ENCODE assay signal across 27 cellular contexts in genomic region chr2:238568455-238569414, GRCh38.
"Had no signal": no experiment of that assay in that cellular context is flagged by ENCODE, and none has a peak within 500 bp of the region (broad histone marks: within the 10 kb centered on the region; RNA-seq: fewer than 3 reads in every experiment).

No MANE protein-coding gene starts in this region.

- H3K27ac ChIP-seq: brain microvascular endothelial cell, esophagus muscularis mucosa, foreskin keratinocyte, pancreas, right atrium auricular region, transverse colon, uterus had no signal

- ATAC-seq: activated T-helper 17 cell treated with anti-CD3 and anti-CD28 coated beads, Interleukin-2, amount 50 U/mL, for 72 hours; foreskin keratinocyte; pancreas; T-helper 17 cell had no signal

- H3K27me3 ChIP-seq: brain microvascular endothelial cell, esophagus muscularis mucosa, pancreas, right atrium auricular region, transverse colon, uterus had no signal

- DNase-seq: activated CD4-positive, alpha-beta memory T cell treated with anti-CD3 and anti-CD28 coated beads for 36 hours; activated CD4-positive, alpha-beta T cell treated with anti-CD3 and anti-CD28 coated beads, Interleukin-2, amount 10 ng/mL, durations not matched to agents 24 days and 14 days; activated CD4-positive, CD25-positive, alpha-beta regulatory T cell treated with anti-CD3 and anti-CD28 coated beads, Interleukin-2, amount 50 U/mL, for 72 hours; activated CD8-positive, alpha-beta memory T cell treated with anti-CD3 and anti-CD28 coated beads, Interleukin-2, amount 50 U/mL, for 4 hours; activated gamma-delta T cell treated with Interleukin-2 at 50 U/mL for 16 hours; activated naive CD4-positive, alpha-beta T cell treated with anti-CD3 and anti-CD28 coated beads, Interleukin-2, amount 50 U/mL, for 16 hours; activated T-cell treated with anti-CD3 and anti-CD28 coated beads, Interleukin-2, amount 50 U/mL, for 1 hour; amniotic stem cell; brain microvascular endothelial cell; effector CD4-positive, alpha-beta T cell; foreskin keratinocyte; immature natural killer cell; kidney; left colon; nucleus accumbens; pancreas; stimulated activated CD4-positive, alpha-beta T cell treated with anti-CD3 and anti-CD28 coated beads, Interleukin-15, amount 100 ng/mL, for 24 hours; stimulated activated naive CD4-positive, alpha-beta T cell treated with Interleukin-2 at 50 U/mL for 16 hours; T-helper 17 cell; T1000; transverse colon; uterus had no signal

- H3K4me3 ChIP-seq: esophagus muscularis mucosa, heart left ventricle, pancreas, right atrium auricular region, smooth muscle cell, transverse colon, uterus had no signal

- H3K4me1 ChIP-seq: foreskin keratinocyte, heart left ventricle, pancreas, right atrium auricular region, uterus had no signal

- H3K36me3 ChIP-seq: brain microvascular endothelial cell, esophagus muscularis mucosa, heart left ventricle, pancreas, right atrium auricular region, transverse colon, uterus had no signal

- H3K9me3 ChIP-seq: esophagus muscularis mucosa, heart left ventricle, pancreas, right atrium auricular region, transverse colon, uterus had no signal
